Comparison of ENCODE assay signal across 1 cellular context in the genomic region with DNA sequence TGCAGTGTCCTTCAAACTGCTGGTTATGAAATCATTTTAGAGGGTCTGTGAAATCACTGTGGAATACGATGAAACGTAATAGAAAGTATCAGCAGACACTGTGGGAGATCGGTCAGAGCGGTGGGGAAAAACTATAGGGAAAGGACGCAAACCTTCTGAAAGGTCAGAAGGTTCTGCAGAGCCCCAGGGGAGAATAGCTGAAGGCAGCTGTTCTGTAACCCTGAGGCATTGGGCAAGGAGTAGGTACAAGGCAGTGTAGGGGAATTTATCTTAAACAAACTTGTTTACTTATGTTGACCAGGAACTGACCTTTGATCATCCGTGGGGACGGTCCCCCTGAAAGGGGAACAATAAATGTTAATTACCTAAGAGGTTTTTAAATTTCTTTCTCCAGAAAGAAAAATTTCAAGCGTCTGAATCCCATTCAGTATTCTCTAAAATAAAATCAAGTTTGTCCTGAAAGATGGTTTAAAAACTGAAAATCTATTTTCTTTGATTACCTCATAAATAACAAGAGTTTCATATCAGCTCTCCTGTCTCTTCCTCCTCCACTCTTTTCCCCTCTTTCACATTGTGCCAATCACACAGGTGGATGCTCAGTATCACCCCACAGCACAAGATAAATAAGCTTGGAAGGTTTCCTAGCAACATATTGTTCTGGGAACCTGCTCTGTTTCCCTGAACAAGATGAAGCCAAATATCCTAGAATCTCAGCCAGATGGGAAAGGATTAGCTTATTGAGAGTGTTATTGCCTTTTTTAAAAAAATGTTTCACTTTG.
TF ChIP-seq lines count a peak whose summit lies in the region.

No MANE protein-coding gene starts in this region.

TF ChIP-seq in GM23338, 12 proteins besides CTCF, POLR2A, EP300 and RAD21 (continued from another document):
- TF ChIP-seq, protein P1, sequence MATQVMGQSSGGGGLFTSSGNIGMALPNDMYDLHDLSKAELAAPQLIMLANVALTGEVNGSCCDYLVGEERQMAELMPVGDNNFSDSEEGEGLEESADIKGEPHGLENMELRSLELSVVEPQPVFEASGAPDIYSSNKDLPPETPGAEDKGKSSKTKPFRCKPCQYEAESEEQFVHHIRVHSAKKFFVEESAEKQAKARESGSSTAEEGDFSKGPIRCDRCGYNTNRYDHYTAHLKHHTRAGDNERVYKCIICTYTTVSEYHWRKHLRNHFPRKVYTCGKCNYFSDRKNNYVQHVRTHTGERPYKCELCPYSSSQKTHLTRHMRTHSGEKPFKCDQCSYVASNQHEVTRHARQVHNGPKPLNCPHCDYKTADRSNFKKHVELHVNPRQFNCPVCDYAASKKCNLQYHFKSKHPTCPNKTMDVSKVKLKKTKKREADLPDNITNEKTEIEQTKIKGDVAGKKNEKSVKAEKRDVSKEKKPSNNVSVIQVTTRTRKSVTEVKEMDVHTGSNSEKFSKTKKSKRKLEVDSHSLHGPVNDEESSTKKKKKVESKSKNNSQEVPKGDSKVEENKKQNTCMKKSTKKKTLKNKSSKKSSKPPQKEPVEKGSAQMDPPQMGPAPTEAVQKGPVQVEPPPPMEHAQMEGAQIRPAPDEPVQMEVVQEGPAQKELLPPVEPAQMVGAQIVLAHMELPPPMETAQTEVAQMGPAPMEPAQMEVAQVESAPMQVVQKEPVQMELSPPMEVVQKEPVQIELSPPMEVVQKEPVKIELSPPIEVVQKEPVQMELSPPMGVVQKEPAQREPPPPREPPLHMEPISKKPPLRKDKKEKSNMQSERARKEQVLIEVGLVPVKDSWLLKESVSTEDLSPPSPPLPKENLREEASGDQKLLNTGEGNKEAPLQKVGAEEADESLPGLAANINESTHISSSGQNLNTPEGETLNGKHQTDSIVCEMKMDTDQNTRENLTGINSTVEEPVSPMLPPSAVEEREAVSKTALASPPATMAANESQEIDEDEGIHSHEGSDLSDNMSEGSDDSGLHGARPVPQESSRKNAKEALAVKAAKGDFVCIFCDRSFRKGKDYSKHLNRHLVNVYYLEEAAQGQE (IDR thresholded peaks at IDR 0.05; ENCODE audit: unreplicated experiment): no peak
- TF ChIP-seq EZH2phosphoT487 (IDR thresholded peaks at IDR 0.05; ENCODE audit: unreplicated experiment): no peak
- no peak for TF ChIP-seq ZNF331 (CRISPR knock-in tag; IDR thresholded peaks at IDR 0.05; ENCODE audit: low read depth)
- TF ChIP-seq EZH2 (IDR thresholded peaks at IDR 0.05; ENCODE audit: low read depth, unreplicated experiment): no peak
